1 cellular context compared by ENCODE assay signal in the genomic region with DNA sequence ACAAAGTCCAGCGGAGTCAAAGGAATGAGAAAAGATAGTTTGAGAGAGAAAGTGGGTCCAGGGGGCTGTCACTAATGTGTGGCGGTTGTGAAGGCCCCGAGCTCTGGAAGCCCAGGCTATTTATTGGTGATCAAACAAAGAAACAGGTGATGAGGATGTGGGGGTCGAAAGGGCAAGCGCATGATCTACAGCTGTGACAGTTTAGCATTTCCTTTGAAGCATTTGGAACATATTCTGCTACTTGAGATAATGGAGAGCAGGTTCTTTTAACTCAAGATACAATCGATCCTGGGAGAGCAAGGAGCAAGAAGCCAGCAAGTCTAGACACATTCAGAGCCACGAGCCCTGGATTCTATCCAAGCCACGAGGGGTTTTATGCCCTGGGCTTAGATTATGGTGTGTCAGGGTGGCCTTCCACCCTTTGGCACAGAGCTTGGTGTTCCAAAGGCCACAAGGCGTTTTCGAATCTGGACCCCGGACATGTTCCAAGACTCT.
TF ChIP-seq lines count a peak whose summit lies in the region.
"Not testable (repeated sequence)": the region's sequence is repeated elsewhere in the genome, so short reads cannot be mapped to it uniquely, and the experiment has no call there.

No MANE protein-coding gene starts in this region.

TF ChIP-seq in K562, 482 proteins besides CTCF, POLR2A, EP300 and RAD21:
- peak; percentile 65 for TF ChIP-seq CBFA2T3 (IDR thresholded peaks at IDR 0.05)
- TF ChIP-seq, protein P1, sequence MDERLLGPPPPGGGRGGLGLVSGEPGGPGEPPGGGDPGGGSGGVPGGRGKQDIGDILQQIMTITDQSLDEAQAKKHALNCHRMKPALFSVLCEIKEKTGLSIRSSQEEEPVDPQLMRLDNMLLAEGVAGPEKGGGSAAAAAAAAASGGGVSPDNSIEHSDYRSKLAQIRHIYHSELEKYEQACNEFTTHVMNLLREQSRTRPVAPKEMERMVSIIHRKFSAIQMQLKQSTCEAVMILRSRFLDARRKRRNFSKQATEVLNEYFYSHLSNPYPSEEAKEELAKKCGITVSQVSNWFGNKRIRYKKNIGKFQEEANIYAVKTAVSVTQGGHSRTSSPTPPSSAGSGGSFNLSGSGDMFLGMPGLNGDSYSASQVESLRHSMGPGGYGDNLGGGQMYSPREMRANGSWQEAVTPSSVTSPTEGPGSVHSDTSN (CRISPR knock-in tag; IDR thresholded peaks at IDR 0.05; ENCODE audit: low read depth): not testable (repeated sequence)
- TF ChIP-seq, protein P1 (tag; conservative IDR thresholded peaks at IDR 0.05; ENCODE audit: low read depth): peak; percentile 51
- TF ChIP-seq TAL1 (IDR thresholded peaks at IDR 0.05): peak; percentile 22; the same call in 1 of the 2 replicates
- 0 out of 2 replicates have a peak, but pooled peaks have one; percentile 23 for TF ChIP-seq NFIC (IDR thresholded peaks at IDR 0.05)
- peak; percentile 58 for TF ChIP-seq MEIS2 (IDR thresholded peaks at IDR 0.05; ENCODE audit: partially characterized antibody)
- peak; percentile 22; the same call in 1 of the 2 replicates for TF ChIP-seq TCF3 (CRISPR knock-in tag; IDR thresholded peaks at IDR 0.05)
- peak; percentile 16; the same call in 1 of the 2 replicates for TF ChIP-seq CXXC5 (CRISPR knock-in tag; IDR thresholded peaks at IDR 0.05)
- peak; percentile 93 for TF ChIP-seq SMAD4 (CRISPR knock-in tag; conservative IDR thresholded peaks at IDR 0.05)
- TF ChIP-seq NCOR1 (IDR thresholded peaks at IDR 0.05): peak; percentile 8; the same call in 1 of the 2 replicates
